ENCODE assay signal across 18 cellular contexts in the genomic region with DNA sequence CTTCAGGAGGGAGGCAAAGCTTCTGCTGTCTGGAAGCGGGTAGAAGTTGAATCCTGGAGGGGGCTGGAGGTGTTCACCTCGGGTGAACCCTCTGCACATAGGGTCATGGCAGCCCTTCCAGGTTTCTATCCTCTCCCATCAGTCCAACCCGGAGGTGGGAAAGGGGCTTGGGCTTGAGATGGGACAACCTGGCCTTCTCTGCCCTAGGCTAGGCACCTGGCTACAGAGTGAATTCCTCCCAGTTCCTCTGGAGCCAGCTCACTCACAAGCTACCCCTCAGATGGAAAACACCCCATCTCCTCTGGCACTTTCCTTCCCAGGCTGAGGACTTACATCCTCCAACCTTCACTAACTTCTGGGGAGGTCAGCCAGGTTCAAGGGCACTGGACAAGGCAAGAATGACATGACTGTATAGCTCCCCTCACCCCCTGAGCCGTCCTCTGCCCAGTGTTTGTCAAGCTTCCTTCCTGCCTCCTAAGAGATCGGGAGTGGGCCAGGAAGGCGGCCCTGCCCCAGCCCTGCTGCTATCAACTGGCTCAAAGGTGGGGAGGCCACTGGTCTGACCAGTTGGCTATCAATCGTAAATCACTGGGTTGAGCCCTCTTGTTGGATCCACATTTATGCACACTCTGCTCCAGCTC. TPM values are rescaled to one million over a fixed set of nuclear protein-coding genes. Genes with fewer than 3 reads are reported as not detected.
A peak's percentile ranks its signal among the peaks of the same experiment; 100 is the strongest.
DNase-seq lines count a peak whose midpoint lies in the region; FAIRE-seq and TF ChIP-seq lines count a peak whose summit lies in the region.
"Had no signal": no experiment of that assay in that cellular context is flagged by ENCODE, and none has a peak within 500 bp of the region (broad histone marks: within the 10 kb centered on the region; RNA-seq: fewer than 3 reads in every experiment).

No MANE protein-coding gene starts in this region.

- no peak overlapping the region for H3K27ac ChIP-seq in kidney (ENCODE audit: low read depth in 2 of 2, low read length in 2 of 2)
- no peak overlapping the region for H3K27ac ChIP-seq in tibial artery
- no peak overlapping the region for H3K27ac ChIP-seq in uterus
- H3K27ac ChIP-seq: GM23248 had no signal

- DNase-seq in AG20443 (ENCODE audit: low spot score) (peak; percentile 7), ecto neural progenitor cell (ENCODE audit: low spot score) (peak; percentile 34), kidney (peak; percentile 40), tibial artery (peak; percentile 12 to 50), uterus (no peak), NCI-H345 (lab: John Stamatoyannopoulos, UW) (no peak)
- no peak for DNase-seq in activated CD4-positive, CD25-positive, alpha-beta regulatory T cell (lab: John Stamatoyannopoulos, UW)
- DNase-seq: 8988T; ACHN; C1 segment of cervical spinal cord; Calu3; CD4-positive, alpha-beta T cell; DMS 273 treated with DMSO at 0.1 percent for 48 hours; DMS79; GM23248 had no signal

- H3K9me3 ChIP-seq in kidney (ENCODE audit: control insufficient read depth in 1 of 2, low read length in 2 of 2) (no peaks in the 10 kb centered on the region), tibial artery (peaks cover 0 to 8% (median 0%) of the 10 kb centered on the region in 3 donors), uterus (no peaks in the 10 kb centered on the region)

- TF ChIP-seq POLR2A in uterus (IDR thresholded peaks at IDR 0.05): no peak

- no peak for FAIRE-seq in kidney (lab: Jason Lieb, UNC)
- FAIRE-seq: G401.6, GM12891, H54 had no signal

- H3K4me1 ChIP-seq in kidney (ENCODE audit: control insufficient read depth in 1 of 2, insufficient read depth in 1 of 2, low read depth in 1 of 2, low read length in 2 of 2) (peaks cover 0 to 7% of the 10 kb centered on the region in 2 donors), tibial artery (no peaks in the 10 kb centered on the region), uterus (no peaks in the 10 kb centered on the region)

- intact Hi-C loops in kidney (cut with DNase I) (no loop called here), tibial artery (cut with DNase I; ENCODE audit: low total_unique reads) (no loop called here), uterus (cut with DNase I; ENCODE audit: low total_unique reads) (no loop called here)

- H3K27me3 ChIP-seq in tibial artery (no peaks in the 10 kb centered on the region), uterus (no peaks in the 10 kb centered on the region)

- H3K4me3 ChIP-seq in kidney (ENCODE audit: low read length in 2 of 2) (no peak overlapping the region), tibial artery (no peak overlapping the region), uterus (no peak overlapping the region)
- H3K4me3 ChIP-seq: GM23248 had no signal

- TF ChIP-seq CTCF in kidney (IDR thresholded peaks at IDR 0.05; ENCODE audit: borderline replicate concordance, extremely low read depth, insufficient read depth) (no peak), tibial artery (IDR thresholded peaks at IDR 0.05) (no peak), uterus (IDR thresholded peaks at IDR 0.05) (no peak)

- H3K36me3 ChIP-seq in kidney (ENCODE audit: control insufficient read depth in 1 of 2, insufficient read depth in 2 of 2, low read length in 2 of 2) (no peaks in the 10 kb centered on the region), tibial artery (no peaks in the 10 kb centered on the region), uterus (no peaks in the 10 kb centered on the region)

- no peak overlapping the region for H3K9ac ChIP-seq in kidney (ENCODE audit: low read length in 2 of 2)
- H3K9ac ChIP-seq: GM23248 had no signal

RNA-seq across cellular contexts. Expression of gene KLF15, which starts 45.8 kb away (rescaled TPM):
- total RNA-seq in kidney: 22.9 TPM
- polyA plus RNA-seq in kidney (ENCODE audit: insufficient read depth, low read depth, low replicate concordance): 30.0 TPM
- total RNA-seq in uterus: 10 to 100 TPM in 3 of 4 donors, 1 to 10 TPM in 1; 1.9 to 23.4 (median 18.2) TPM

Comparison
In these comparisons a context has a peak if more than half of its experiments do, and no peak if none do; other contexts are left out.
1. DNase-seq: peak in AG20443 (single experiment), ecto neural progenitor cell (single experiment), kidney (single experiment) and tibial artery (2 of 2); none in activated CD4-positive, CD25-positive, alpha-beta regulatory T cell (0 of 4), uterus (0 of 2) and NCI-H345 (single experiment).